In genomic region chr12:109253913-109254544, GRCh38 we compare ENCODE assay signal across 3 cellular contexts.
TF ChIP-seq lines count a peak whose summit lies in the region.

No MANE protein-coding gene starts in this region.

TF ChIP-seq in GM23338, 12 proteins besides CTCF, POLR2A, EP300 and RAD21 (continues in another document):
- no peak for TF ChIP-seq NANOG (IDR thresholded peaks at IDR 0.05; ENCODE audit: borderline replicate concordance)
- TF ChIP-seq, protein P1, sequence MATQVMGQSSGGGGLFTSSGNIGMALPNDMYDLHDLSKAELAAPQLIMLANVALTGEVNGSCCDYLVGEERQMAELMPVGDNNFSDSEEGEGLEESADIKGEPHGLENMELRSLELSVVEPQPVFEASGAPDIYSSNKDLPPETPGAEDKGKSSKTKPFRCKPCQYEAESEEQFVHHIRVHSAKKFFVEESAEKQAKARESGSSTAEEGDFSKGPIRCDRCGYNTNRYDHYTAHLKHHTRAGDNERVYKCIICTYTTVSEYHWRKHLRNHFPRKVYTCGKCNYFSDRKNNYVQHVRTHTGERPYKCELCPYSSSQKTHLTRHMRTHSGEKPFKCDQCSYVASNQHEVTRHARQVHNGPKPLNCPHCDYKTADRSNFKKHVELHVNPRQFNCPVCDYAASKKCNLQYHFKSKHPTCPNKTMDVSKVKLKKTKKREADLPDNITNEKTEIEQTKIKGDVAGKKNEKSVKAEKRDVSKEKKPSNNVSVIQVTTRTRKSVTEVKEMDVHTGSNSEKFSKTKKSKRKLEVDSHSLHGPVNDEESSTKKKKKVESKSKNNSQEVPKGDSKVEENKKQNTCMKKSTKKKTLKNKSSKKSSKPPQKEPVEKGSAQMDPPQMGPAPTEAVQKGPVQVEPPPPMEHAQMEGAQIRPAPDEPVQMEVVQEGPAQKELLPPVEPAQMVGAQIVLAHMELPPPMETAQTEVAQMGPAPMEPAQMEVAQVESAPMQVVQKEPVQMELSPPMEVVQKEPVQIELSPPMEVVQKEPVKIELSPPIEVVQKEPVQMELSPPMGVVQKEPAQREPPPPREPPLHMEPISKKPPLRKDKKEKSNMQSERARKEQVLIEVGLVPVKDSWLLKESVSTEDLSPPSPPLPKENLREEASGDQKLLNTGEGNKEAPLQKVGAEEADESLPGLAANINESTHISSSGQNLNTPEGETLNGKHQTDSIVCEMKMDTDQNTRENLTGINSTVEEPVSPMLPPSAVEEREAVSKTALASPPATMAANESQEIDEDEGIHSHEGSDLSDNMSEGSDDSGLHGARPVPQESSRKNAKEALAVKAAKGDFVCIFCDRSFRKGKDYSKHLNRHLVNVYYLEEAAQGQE (IDR thresholded peaks at IDR 0.05; ENCODE audit: unreplicated experiment) = no peak
- TF ChIP-seq, protein P2, sequence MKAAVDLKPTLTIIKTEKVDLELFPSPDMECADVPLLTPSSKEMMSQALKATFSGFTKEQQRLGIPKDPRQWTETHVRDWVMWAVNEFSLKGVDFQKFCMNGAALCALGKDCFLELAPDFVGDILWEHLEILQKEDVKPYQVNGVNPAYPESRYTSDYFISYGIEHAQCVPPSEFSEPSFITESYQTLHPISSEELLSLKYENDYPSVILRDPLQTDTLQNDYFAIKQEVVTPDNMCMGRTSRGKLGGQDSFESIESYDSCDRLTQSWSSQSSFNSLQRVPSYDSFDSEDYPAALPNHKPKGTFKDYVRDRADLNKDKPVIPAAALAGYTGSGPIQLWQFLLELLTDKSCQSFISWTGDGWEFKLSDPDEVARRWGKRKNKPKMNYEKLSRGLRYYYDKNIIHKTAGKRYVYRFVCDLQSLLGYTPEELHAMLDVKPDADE (IDR thresholded peaks at IDR 0.05) = no peak
- no peak for TF ChIP-seq JUNB (IDR thresholded peaks at IDR 0.05; ENCODE audit: unreplicated experiment)

TF ChIP-seq in HEK293, 187 proteins besides CTCF, POLR2A, EP300 and RAD21:
- TF ChIP-seq ZNF112 (tag by site-specific recombination; IDR thresholded peaks at IDR 0.05) (no peak), SETDB1 (IDR thresholded peaks at IDR 0.05; ENCODE audit: insufficient read length, low read length) (peak; percentile 16)

TF ChIP-seq in WTC11, 78 proteins besides CTCF, POLR2A, EP300 and RAD21:
- TF ChIP-seq ZNF532 (CRISPR knock-in tag; IDR thresholded peaks at IDR 0.05; ENCODE audit: borderline replicate concordance) = no peak
- TF ChIP-seq, protein P3, sequence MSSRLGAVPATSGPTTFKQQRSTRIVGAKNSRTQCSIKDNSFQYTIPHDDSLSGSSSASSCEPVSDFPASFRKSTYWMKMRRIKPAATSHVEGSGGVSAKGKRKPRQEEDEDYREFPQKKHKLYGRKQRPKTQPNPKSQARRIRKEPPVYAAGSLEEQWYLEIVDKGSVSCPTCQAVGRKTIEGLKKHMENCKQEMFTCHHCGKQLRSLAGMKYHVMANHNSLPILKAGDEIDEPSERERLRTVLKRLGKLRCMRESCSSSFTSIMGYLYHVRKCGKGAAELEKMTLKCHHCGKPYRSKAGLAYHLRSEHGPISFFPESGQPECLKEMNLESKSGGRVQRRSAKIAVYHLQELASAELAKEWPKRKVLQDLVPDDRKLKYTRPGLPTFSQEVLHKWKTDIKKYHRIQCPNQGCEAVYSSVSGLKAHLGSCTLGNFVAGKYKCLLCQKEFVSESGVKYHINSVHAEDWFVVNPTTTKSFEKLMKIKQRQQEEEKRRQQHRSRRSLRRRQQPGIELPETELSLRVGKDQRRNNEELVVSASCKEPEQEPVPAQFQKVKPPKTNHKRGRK (CRISPR knock-in tag; IDR thresholded peaks at IDR 0.05; ENCODE audit: borderline replicate concordance) = no peak
- TF ChIP-seq SMAD3 (CRISPR knock-in tag; IDR thresholded peaks at IDR 0.05; ENCODE audit: borderline replicate concordance) = no peak
- TF ChIP-seq ATF1 (CRISPR knock-in tag; IDR thresholded peaks at IDR 0.05) = no peak
- TF ChIP-seq ZNF219 (CRISPR knock-in tag; IDR thresholded peaks at IDR 0.05; ENCODE audit: borderline replicate concordance) = no peak
- TF ChIP-seq, protein P4, sequence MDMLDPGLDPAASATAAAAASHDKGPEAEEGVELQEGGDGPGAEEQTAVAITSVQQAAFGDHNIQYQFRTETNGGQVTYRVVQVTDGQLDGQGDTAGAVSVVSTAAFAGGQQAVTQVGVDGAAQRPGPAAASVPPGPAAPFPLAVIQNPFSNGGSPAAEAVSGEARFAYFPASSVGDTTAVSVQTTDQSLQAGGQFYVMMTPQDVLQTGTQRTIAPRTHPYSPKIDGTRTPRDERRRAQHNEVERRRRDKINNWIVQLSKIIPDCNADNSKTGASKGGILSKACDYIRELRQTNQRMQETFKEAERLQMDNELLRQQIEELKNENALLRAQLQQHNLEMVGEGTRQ (CRISPR knock-in tag; IDR thresholded peaks at IDR 0.05) = no peak
- no peak for TF ChIP-seq NFYB (CRISPR knock-in tag; conservative IDR thresholded peaks at IDR 0.05; ENCODE audit: low read depth)
- TF ChIP-seq, protein P5, sequence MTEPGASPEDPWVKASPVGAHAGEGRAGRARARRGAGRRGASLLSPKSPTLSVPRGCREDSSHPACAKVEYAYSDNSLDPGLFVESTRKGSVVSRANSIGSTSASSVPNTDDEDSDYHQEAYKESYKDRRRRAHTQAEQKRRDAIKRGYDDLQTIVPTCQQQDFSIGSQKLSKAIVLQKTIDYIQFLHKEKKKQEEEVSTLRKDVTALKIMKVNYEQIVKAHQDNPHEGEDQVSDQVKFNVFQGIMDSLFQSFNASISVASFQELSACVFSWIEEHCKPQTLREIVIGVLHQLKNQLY (CRISPR knock-in tag; IDR thresholded peaks at IDR 0.05) = no peak
- TF ChIP-seq, protein P6, sequence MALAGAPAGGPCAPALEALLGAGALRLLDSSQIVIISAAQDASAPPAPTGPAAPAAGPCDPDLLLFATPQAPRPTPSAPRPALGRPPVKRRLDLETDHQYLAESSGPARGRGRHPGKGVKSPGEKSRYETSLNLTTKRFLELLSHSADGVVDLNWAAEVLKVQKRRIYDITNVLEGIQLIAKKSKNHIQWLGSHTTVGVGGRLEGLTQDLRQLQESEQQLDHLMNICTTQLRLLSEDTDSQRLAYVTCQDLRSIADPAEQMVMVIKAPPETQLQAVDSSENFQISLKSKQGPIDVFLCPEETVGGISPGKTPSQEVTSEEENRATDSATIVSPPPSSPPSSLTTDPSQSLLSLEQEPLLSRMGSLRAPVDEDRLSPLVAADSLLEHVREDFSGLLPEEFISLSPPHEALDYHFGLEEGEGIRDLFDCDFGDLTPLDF (CRISPR knock-in tag; IDR thresholded peaks at IDR 0.05) = no peak
- no peak for TF ChIP-seq FOXJ3 (CRISPR knock-in tag; IDR thresholded peaks at IDR 0.05; ENCODE audit: borderline replicate concordance)
- TF ChIP-seq, protein P7, sequence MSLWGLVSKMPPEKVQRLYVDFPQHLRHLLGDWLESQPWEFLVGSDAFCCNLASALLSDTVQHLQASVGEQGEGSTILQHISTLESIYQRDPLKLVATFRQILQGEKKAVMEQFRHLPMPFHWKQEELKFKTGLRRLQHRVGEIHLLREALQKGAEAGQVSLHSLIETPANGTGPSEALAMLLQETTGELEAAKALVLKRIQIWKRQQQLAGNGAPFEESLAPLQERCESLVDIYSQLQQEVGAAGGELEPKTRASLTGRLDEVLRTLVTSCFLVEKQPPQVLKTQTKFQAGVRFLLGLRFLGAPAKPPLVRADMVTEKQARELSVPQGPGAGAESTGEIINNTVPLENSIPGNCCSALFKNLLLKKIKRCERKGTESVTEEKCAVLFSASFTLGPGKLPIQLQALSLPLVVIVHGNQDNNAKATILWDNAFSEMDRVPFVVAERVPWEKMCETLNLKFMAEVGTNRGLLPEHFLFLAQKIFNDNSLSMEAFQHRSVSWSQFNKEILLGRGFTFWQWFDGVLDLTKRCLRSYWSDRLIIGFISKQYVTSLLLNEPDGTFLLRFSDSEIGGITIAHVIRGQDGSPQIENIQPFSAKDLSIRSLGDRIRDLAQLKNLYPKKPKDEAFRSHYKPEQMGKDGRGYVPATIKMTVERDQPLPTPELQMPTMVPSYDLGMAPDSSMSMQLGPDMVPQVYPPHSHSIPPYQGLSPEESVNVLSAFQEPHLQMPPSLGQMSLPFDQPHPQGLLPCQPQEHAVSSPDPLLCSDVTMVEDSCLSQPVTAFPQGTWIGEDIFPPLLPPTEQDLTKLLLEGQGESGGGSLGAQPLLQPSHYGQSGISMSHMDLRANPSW (CRISPR knock-in tag; conservative IDR thresholded peaks at IDR 0.05; ENCODE audit: low read depth) = no peak
- TF ChIP-seq ZNF396 (CRISPR knock-in tag; IDR thresholded peaks at IDR 0.05; ENCODE audit: borderline replicate concordance) = no peak
- TF ChIP-seq RORB (CRISPR knock-in tag; IDR thresholded peaks at IDR 0.05) = no peak
- TF ChIP-seq ZNF416 (CRISPR knock-in tag; IDR thresholded peaks at IDR 0.05) = no peak
- no peak for TF ChIP-seq CBFB (CRISPR knock-in tag; IDR thresholded peaks at IDR 0.05; ENCODE audit: low read depth)
- no peak for TF ChIP-seq ZNF425 (CRISPR knock-in tag; conservative IDR thresholded peaks at IDR 0.05)
